In the genomic region with DNA sequence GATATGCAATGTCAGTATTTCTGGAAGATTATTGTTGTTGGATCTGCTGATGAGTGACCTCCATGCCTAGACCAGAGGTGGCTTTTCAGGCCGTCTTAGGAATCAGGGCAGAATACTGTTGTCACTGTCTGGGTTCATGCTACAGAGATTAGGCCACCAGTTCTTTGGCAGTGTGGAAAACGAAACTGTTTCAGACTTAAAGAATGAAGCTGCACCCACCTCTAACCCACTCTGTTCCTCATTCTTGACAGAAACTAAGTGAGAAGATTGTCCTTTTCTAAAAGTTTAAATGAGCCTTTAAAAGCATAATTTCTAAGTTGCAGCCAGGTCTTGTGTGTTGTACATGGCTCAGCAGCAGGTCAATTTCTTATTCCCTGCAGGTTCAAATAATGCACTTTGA, we compare ENCODE assay signal across 15 cellular contexts.
A peak's percentile ranks its signal among the peaks of the same experiment; 100 is the strongest.
DNase-seq lines count a peak whose midpoint lies in the region; ATAC-seq, FAIRE-seq and TF ChIP-seq lines count a peak whose summit lies in the region.
"Had no signal": no experiment of that assay in that cellular context is flagged by ENCODE, and none has a peak within 500 bp of the region (broad histone marks: within the 10 kb centered on the region; RNA-seq: fewer than 3 reads in every experiment).

No MANE protein-coding gene starts in this region.

- CTCF ChIA-PET in GM12878 (lab: Yijun Ruan, JAX) = no interaction called here

- no peak overlapping the region for H3T11ph ChIP-seq in H9 (ENCODE audit: low read length)

- no peaks in the 10 kb centered on the region for H3K9me3 Mint-ChIP-seq in H9

- H3K27me3 ChIP-seq in GM12878 (replicated peaks in 1 of 2; ENCODE audit: control insufficient read depth in 2 of 2, insufficient read depth in 2 of 2, low read length in 1 of 2) = no peaks in the 10 kb centered on the region; a peak in 1 of 4 replicates
- no peaks in the 10 kb centered on the region for H3K27me3 ChIP-seq in H9 (ENCODE audit: insufficient read depth, low read length)
- H3K27me3 ChIP-seq: SJSA1 had no signal

- H3K4me2 ChIP-seq in GM12878 (ENCODE audit: control insufficient read depth, insufficient read depth) (peak overlapping the region; percentile 59; the same call in 1 of the 2 replicates), H9 (ENCODE audit: insufficient read depth, insufficient read length, low read length) (no peak overlapping the region)

- H2AFZ ChIP-seq in GM12878 (ENCODE audit: control insufficient read depth, low read depth, low read length) (peak overlapping the region; percentile 30; the same call in 1 of the 2 replicates), H9 (ENCODE audit: low read length) (no peak overlapping the region)

- H3K79me1 ChIP-seq in H9 (ENCODE audit: insufficient read depth, low read depth, low read length, poor library complexity, severe bottlenecking) = no peaks in the 10 kb centered on the region

- TF ChIP-seq RAD21 in GM12878 (IDR thresholded peaks at IDR 0.05; ENCODE audit: insufficient read depth, low read depth, low read length) = no peak

- 0% methylated on average over 2 of the region's 2 CpGs for WGBS in GM12878 (ENCODE audit: insufficient coverage, insufficient replicate concordance, low lambda C conversion rate, missing lambda C conversion rate)
- no CpG with 5 or more reads among the region's 2 CpGs for WGBS in H9 (ENCODE audit: extremely low coverage, insufficient read length, low lambda C conversion rate)

- no peak overlapping the region for H3K14ac ChIP-seq in H9 (ENCODE audit: insufficient read depth, low read length)

- H3K9me3 ChIP-seq in GM12878 (replicated peaks; ENCODE audit: control insufficient read depth, insufficient read depth, low read length) = no peaks in the 10 kb centered on the region; the same call in 1 of the 3 replicates
- H3K9me3 ChIP-seq in H9 (ENCODE audit: control insufficient read depth, low read depth, low read length) = no peaks in the 10 kb centered on the region
- H3K9me3 ChIP-seq: SJSA1 had no signal

- no peaks in the 10 kb centered on the region for H3K36me3 ChIP-seq in GM12878 (ENCODE audit: control insufficient read depth in 2 of 2, insufficient read depth in 2 of 2, low read length in 1 of 2)
- H3K36me3 ChIP-seq: SJSA1 had no signal

- no peak overlapping the region for H2AK5ac ChIP-seq in H9 (ENCODE audit: insufficient read length, low read length)

- no peak overlapping the region for H2BK120ac ChIP-seq in H9 (ENCODE audit: low read depth, low read length, poor library complexity, severe bottlenecking)

- no peak overlapping the region for H4K5ac ChIP-seq in H9 (ENCODE audit: insufficient read length, low read depth, low read length)

- no TSS peak for BruUV-seq in GM12878 (replicated peaks; lab: Mats Ljungman, UMichigan)

- H3K4me1 ChIP-seq in GM12878 (ENCODE audit: control insufficient read depth, insufficient read depth, low read length) (peaks cover 29% of the 10 kb centered on the region), H9 (ENCODE audit: insufficient read depth, low read length) (no peaks in the 10 kb centered on the region)

- no peak overlapping the region for H2BK20ac ChIP-seq in H9 (ENCODE audit: low read depth, low read length, poor library complexity, severe bottlenecking)

- H3K9ac ChIP-seq in GM12878 (ENCODE audit: control insufficient read depth, insufficient read depth, low read length) = no peak overlapping the region
- H3K9ac ChIP-seq in H9 (ENCODE audit: extremely low read depth, insufficient read length, low read length) = no peak overlapping the region

- H3K36me3 Mint-ChIP-seq in H9 (ENCODE audit: insufficient read depth in 1 of 3, low read depth in 3 of 3) = no peaks in the 10 kb centered on the region

- intact Hi-C loops in GM12878 (cut with micrococcal nuclease; ENCODE audit: unreplicated experiment) = loop anchor here (10.0 kb wide), 1 partner anchor 291 kb away; no protein-coding TSS in a partner anchor

- H3K27ac Mint-ChIP-seq in H9 = no peak overlapping the region
- H3K27ac Mint-ChIP-seq: activated T-cell treated with anti-CD3 and anti-CD28 coated beads, Interleukin-2, amount 50 U/mL, for 72 hours had no signal

- FAIRE-seq in GM12878 (lab: Jason Lieb, UNC) = peak; percentile 7
- FAIRE-seq: endothelial cell of umbilical vein had no signal

- peak; percentile 44 for DNase-seq in GM12878 (ENCODE audit: low read depth, low spot score)
- DNase-seq in stimulated activated CD4-positive, alpha-beta T cell treated with anti-CD3 and anti-CD28 coated beads, Interleukin-4, amount 100 ng/mL, for 1 hour = no peak
- DNase-seq in stimulated activated naive CD4-positive, alpha-beta T cell treated with Interleukin-2 at 50 U/mL for 16 hours (lab: John Stamatoyannopoulos, UW) = no peak
- DNase-seq in islet precursor cell = no peak
- no peak for DNase-seq in H9
- DNase-seq: activated CD4-positive, CD25-positive, alpha-beta regulatory T cell treated with anti-CD3 and anti-CD28 coated beads, Interleukin-2, amount 50 U/mL, for 72 hours; activated T-cell treated with anti-CD3 and anti-CD28 coated beads, Interleukin-2, amount 50 U/mL, for 72 hours; nucleus accumbens; stimulated activated CD4-positive, alpha-beta T cell treated with anti-CD3 and anti-CD28 coated beads, Interleukin-15, amount 100 ng/mL, for 24 hours had no signal

- ATAC-seq in GM18907 (IDR thresholded peaks at IDR 0.05; ENCODE audit: unreplicated experiment) = peak; percentile 69
- peak; percentile 81 for ATAC-seq in GM21529 (IDR thresholded peaks at IDR 0.05; ENCODE audit: unreplicated experiment)
- peak; percentile 64 for ATAC-seq in HG03108 (IDR thresholded peaks at IDR 0.05; ENCODE audit: unreplicated experiment)
- peak; percentile 79 for ATAC-seq in GM12878
- ATAC-seq: activated T-cell treated with anti-CD3 and anti-CD28 coated beads, Interleukin-2, amount 50 U/mL, for 72 hours had no signal

- RAD21 ChIA-PET in GM12878 (lab: Charles Lee; ENCODE audit: unreplicated experiment) = no interaction called here

- TF ChIP-seq CTCF in GM12878 (IDR thresholded peaks at IDR 0.05 in 2 of 3, conservative IDR thresholded peaks at IDR 0.05 in 1 of 3; ENCODE audit: control insufficient read depth in 2 of 3, extremely low read depth in 1 of 3, insufficient read depth in 1 of 3, low read depth in 3 of 3, low read length in 3 of 3) = no peak
- TF ChIP-seq CTCF in H9 (conservative IDR thresholded peaks at IDR 0.05) = no peak

- H3K27me3 Mint-ChIP-seq in H9 (ENCODE audit: low read depth) = no peaks in the 10 kb centered on the region

- no peak overlapping the region for H3K4me3 Mint-ChIP-seq in H9
- H3K4me3 Mint-ChIP-seq: activated T-cell treated with anti-CD3 and anti-CD28 coated beads, Interleukin-2, amount 50 U/mL, for 72 hours had no signal

- TF ChIP-seq EP300 in GM12878 (IDR thresholded peaks at IDR 0.05; ENCODE audit: borderline replicate concordance in 1 of 2, control insufficient read depth in 1 of 2, low read depth in 2 of 2, low read length in 2 of 2) = no peak

- no peaks in the 10 kb centered on the region for H4K20me1 ChIP-seq in GM12878 (ENCODE audit: control insufficient read depth, insufficient read depth)
- H4K20me1 ChIP-seq in H9 (ENCODE audit: control insufficient read depth, insufficient read depth, insufficient read length) = no peaks in the 10 kb centered on the region

- in situ Hi-C loops in GM12878 (cut with MboI) = no loop called here

- H3K18ac ChIP-seq in H9 (ENCODE audit: insufficient read length, low read depth, low read length) = no peak overlapping the region

- no peak overlapping the region for H3K23ac ChIP-seq in H9 (ENCODE audit: insufficient read length, low read depth, low read length)

- SMC1A ChIA-PET in GM12878 (lab: Charles Lee; ENCODE audit: uncharacterized antibody, unreplicated experiment) = interaction anchor here (1.3 kb wide), 1 partner anchor 98 kb away, joined by 4 read pairs; no protein-coding TSS in a partner anchor

- no peak overlapping the region for H4K91ac ChIP-seq in H9 (ENCODE audit: insufficient read length, low read depth, low read length)

- H3K79me2 ChIP-seq in GM12878 (ENCODE audit: control insufficient read depth, insufficient read depth, low read length) (no peaks in the 10 kb centered on the region), H9 (ENCODE audit: insufficient read depth, low read length) (no peaks in the 10 kb centered on the region)

- no peak overlapping the region for H3K56ac ChIP-seq in H9 (ENCODE audit: insufficient read length, low read depth, low read length)

- no peak for TF ChIP-seq POLR2A in GM12878 (IDR thresholded peaks at IDR 0.05; ENCODE audit: low read depth, low read length)

- POLR2A ChIA-PET in GM12878 (lab: Charles Lee) = interaction anchor here (0.6 kb wide), 1 partner anchor 431 kb away, joined by 3 read pairs; no protein-coding TSS in a partner anchor

- H2BK5ac ChIP-seq in H9 (ENCODE audit: insufficient read length, low read length) = no peak overlapping the region

- no peak overlapping the region for H2BK15ac ChIP-seq in H9 (ENCODE audit: low read depth, low read length)

- no peak overlapping the region for H3K4ac ChIP-seq in H9 (ENCODE audit: low read depth, low read length)

- H2BK12ac ChIP-seq in H9 (ENCODE audit: insufficient read length, low read depth, low read length) = no peak overlapping the region

- H4K8ac ChIP-seq in H9 (replicated peaks; ENCODE audit: insufficient read length, low read depth, low read length) = no peak overlapping the region

- H3K23me2 ChIP-seq in H9 (ENCODE audit: insufficient read length, low read depth, low read length, poor library complexity, severe bottlenecking) = no peaks in the 10 kb centered on the region

- no peaks in the 10 kb centered on the region for H3K4me1 Mint-ChIP-seq in H9

- H3K27ac ChIP-seq in GM12878 (ENCODE audit: control insufficient read depth, insufficient read depth) (peak overlapping the region; percentile 33; the same call in 1 of the 2 replicates), H9 (ENCODE audit: insufficient read length, low read depth, low read length) (no peak overlapping the region)
- H3K27ac ChIP-seq: SJSA1 had no signal

- H3K4me3 ChIP-seq in GM12878 = no peak overlapping the region
- H3K4me3 ChIP-seq: lung, SJSA1 had no signal

TF ChIP-seq in GM12878, 131 proteins besides CTCF, POLR2A, EP300 and RAD21:
- 0 out of 2 replicates have a peak, but pooled peaks have one; percentile 34 for TF ChIP-seq IRF4 (IDR thresholded peaks at IDR 0.05; ENCODE audit: low read depth, low read length)
- no peak for TF ChIP-seq BACH1 (IDR thresholded peaks at IDR 0.05; ENCODE audit: borderline replicate concordance)
- no peak for TF ChIP-seq HDAC2 (IDR thresholded peaks at IDR 0.05)
- no peak for TF ChIP-seq MXI1 (IDR thresholded peaks at IDR 0.05; ENCODE audit: low read depth, low read length)
- TF ChIP-seq SPI1 (IDR thresholded peaks at IDR 0.05; ENCODE audit: borderline replicate concordance, insufficient read depth, low read depth, low read length) = peak; percentile 83
- TF ChIP-seq NR2C1 (IDR thresholded peaks at IDR 0.05) = no peak
TF ChIP-seq in GM12878: peak in this region for 2.
